Comparison of ENCODE assay signal across 9 cellular contexts in the genomic region with DNA sequence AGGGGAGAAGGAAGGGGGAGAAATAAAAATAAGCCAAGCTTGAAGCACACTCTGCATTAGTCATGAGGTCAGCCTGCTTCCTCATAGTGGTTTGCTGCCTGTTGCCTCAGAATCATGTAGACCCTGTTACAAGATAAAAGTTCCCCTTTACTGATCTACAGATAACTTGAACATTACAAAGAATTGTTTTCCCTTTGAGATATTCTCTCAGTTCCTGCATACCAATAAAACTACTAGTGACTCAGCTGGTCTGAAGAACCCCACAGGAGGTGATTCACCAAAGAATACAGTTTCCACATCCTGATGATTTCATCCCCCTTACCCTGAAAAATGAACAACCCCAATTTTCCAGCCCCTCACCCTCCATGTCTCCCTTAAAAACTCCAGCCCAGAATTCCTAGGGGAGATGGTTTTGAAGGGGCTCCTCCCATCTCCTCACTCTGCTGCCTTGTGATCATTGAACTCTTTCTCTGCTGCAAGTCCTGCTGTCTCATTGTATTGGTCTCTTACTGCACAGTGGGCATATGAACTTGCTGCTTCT. TPM values are rescaled to one million over a fixed set of nuclear protein-coding genes. Genes with fewer than 3 reads are reported as not detected.
DNase-seq lines count a peak whose midpoint lies in the region; TF ChIP-seq lines count a peak whose summit lies in the region.
"Had no signal": no experiment of that assay in that cellular context is flagged by ENCODE, and none has a peak within 500 bp of the region (broad histone marks: within the 10 kb centered on the region; RNA-seq: fewer than 3 reads in every experiment).

No MANE protein-coding gene starts in this region.

- DNase-seq in A673 (ENCODE audit: low spot score) (peak; percentile 35), GM23248 (peak; percentile 92), SKM-1 (lab: John Stamatoyannopoulos, UW; ENCODE audit: unreplicated experiment) (peak; percentile 5), fibroblast of pulmonary artery (ENCODE audit: low read depth) (peak; percentile 89), immature natural killer cell (no peak), occipital lobe (lab: John Stamatoyannopoulos, UW) (no peak), DMS 273 (lab: John Stamatoyannopoulos, UW; ENCODE audit: unreplicated experiment) (no peak), NCI-H82 treated with DMSO at 0.1 percent for 48 hours (lab: John Stamatoyannopoulos, UW; ENCODE audit: unreplicated experiment) (no peak)
- DNase-seq: sigmoid colon had no signal

- intact Hi-C loops in A673 (cut with micrococcal nuclease; ENCODE audit: unreplicated experiment) = no loop called here

- CTCF ChIA-PET in A673 (lab: Charles Lee) = no interaction called here

- H3K27me3 Mint-ChIP-seq in immature natural killer cell (ENCODE audit: low read depth in 3 of 3) = peaks cover 0 to 3% (median 2%) of the 10 kb centered on the region in 3 donors

- H3K27ac Mint-ChIP-seq in immature natural killer cell = no peak overlapping the region

- H3F3A ChIP-seq in GM23248 (ENCODE audit: insufficient read depth) = peaks cover 44% of the 10 kb centered on the region

- H2AFZ ChIP-seq in GM23248 = peak overlapping the region; percentile 65

- peaks cover 2% of the 10 kb centered on the region for H3K9me3 ChIP-seq in A673 (ENCODE audit: low read depth, low read length, poor library complexity, severe bottlenecking)
- no peaks in the 10 kb centered on the region for H3K9me3 ChIP-seq in GM23248 (ENCODE audit: low read depth)

- no peaks in the 10 kb centered on the region for H3K79me2 ChIP-seq in GM23248 (ENCODE audit: insufficient read depth)

- in situ Hi-C loops in GM23248 (cut with MboI) = no loop called here

- H3K36me3 Mint-ChIP-seq in immature natural killer cell = peaks cover 0 to 4% (median 0%) of the 10 kb centered on the region in 3 donors

- H3K9me3 Mint-ChIP-seq in immature natural killer cell = peaks cover 0 to 7% (median 4%) of the 10 kb centered on the region in 6 donors

- H3K36me3 ChIP-seq in A673 (ENCODE audit: insufficient read depth, low read length, poor library complexity, severe bottlenecking) (no peaks in the 10 kb centered on the region), GM23248 (ENCODE audit: low read depth) (no peaks in the 10 kb centered on the region)
- H3K36me3 ChIP-seq: sigmoid colon had no signal

- POLR2A ChIA-PET in A673 (lab: Charles Lee; ENCODE audit: low non-redundant PET) = no interaction called here

- BruUV-seq in A673 (replicated peaks; lab: Mats Ljungman, UMichigan) = no TSS peak

- no peaks in the 10 kb centered on the region for H3K27me3 ChIP-seq in A673 (replicated peaks; ENCODE audit: insufficient read depth, low read depth, low read length, poor library complexity)
- no peaks in the 10 kb centered on the region for H3K27me3 ChIP-seq in GM23248 (replicated peaks; ENCODE audit: insufficient read depth)
- H3K27me3 ChIP-seq: sigmoid colon had no signal

- no peak overlapping the region for H3K4me3 Mint-ChIP-seq in immature natural killer cell

- no peaks in the 10 kb centered on the region for H3K4me1 ChIP-seq in A673 (ENCODE audit: insufficient read depth, low read length, poor library complexity, severe bottlenecking)
- H3K4me1 ChIP-seq in GM23248 (ENCODE audit: insufficient read depth) = peaks cover 47% of the 10 kb centered on the region
- H3K4me1 ChIP-seq: sigmoid colon had no signal

- peak overlapping the region; percentile 74 for H3K4me2 ChIP-seq in GM23248 (ENCODE audit: unreplicated experiment)

- H3K27ac ChIP-seq in A673 (ENCODE audit: low read depth, low read length, poor library complexity, severe bottlenecking) = no peak overlapping the region
- peak overlapping the region; percentile 97 for H3K27ac ChIP-seq in GM23248
- H3K27ac ChIP-seq: sigmoid colon had no signal

- H3K9ac ChIP-seq in GM23248 = peak overlapping the region; percentile 72

- H3K4me3 ChIP-seq in A673 (ENCODE audit: low read depth, low read length, poor library complexity, severe bottlenecking) = no peak overlapping the region
- H3K4me3 ChIP-seq in GM23248 = peak overlapping the region; percentile 44
- H3K4me3 ChIP-seq in fibroblast of pulmonary artery (replicated peaks; ENCODE audit: low read depth, low read length) = no peak overlapping the region
- H3K4me3 ChIP-seq: sigmoid colon had no signal

- TF ChIP-seq CTCF in A673 (conservative IDR thresholded peaks at IDR 0.05; ENCODE audit: low read depth, low read length) = no peak
- TF ChIP-seq CTCF in fibroblast of pulmonary artery (IDR thresholded peaks at IDR 0.05; ENCODE audit: low read length, missing control alignments) = no peak

- no peaks in the 10 kb centered on the region for H3K4me1 Mint-ChIP-seq in immature natural killer cell

- H3K9me2 ChIP-seq in GM23248 (ENCODE audit: insufficient read depth) = no peaks in the 10 kb centered on the region

- H4K20me1 ChIP-seq in GM23248 (ENCODE audit: insufficient read depth) = no peaks in the 10 kb centered on the region

RNA-seq across cellular contexts. Expression of a gene that starts 31.5 kb away (rescaled TPM):
- total RNA-seq in A673 (2021) = 31.7 and 32.8 TPM in 2 replicates
- 134 and 152 TPM in 2 replicates for total RNA-seq in GM23248 (2014; rRNA removed; shearing (Covaris generic))
- polyA plus RNA-seq in GM23248 (2016; fragmentation: Nextera tagmentation; extraction: Ambion mirVana) = 175 and 184 TPM in 2 replicates
- 1 to 10 TPM in 1 of 3 donors, under 1 TPM in 2; 0.15 to 1.2 (median 0.65) TPM for polyA plus RNA-seq in immature natural killer cell
- 91.9 TPM for total RNA-seq in occipital lobe

Comparison
In these comparisons a context has a peak if more than half of its experiments do, and no peak if none do; other contexts are left out.
1. DNase-seq: peak in A673 (single experiment), GM23248 (single experiment), SKM-1 (single experiment) and fibroblast of pulmonary artery (single experiment); none in immature natural killer cell (0 of 3), occipital lobe (single experiment), DMS 273 (single experiment) and NCI-H82 treated with DMSO at 0.1 percent for 48 hours (single experiment).